Comparison of ENCODE assay signal across 1 cellular context in genomic region chr9:136095495-136096058, GRCh38.
TF ChIP-seq lines count a peak whose summit lies in the region.

No MANE protein-coding gene starts in this region.

TF ChIP-seq in HEK293, 187 proteins besides CTCF, POLR2A, EP300 and RAD21 (continued from another document and continues in another):
- no peak for TF ChIP-seq TSHZ1 (tag by site-specific recombination; IDR thresholded peaks at IDR 0.05; ENCODE audit: borderline replicate concordance)
- TF ChIP-seq ZNF169 (tag by site-specific recombination; IDR thresholded peaks at IDR 0.05) = no peak
- no peak for TF ChIP-seq YY2 (tag by site-specific recombination; IDR thresholded peaks at IDR 0.05)
- no peak for TF ChIP-seq TCF7L2 (IDR thresholded peaks at IDR 0.05; ENCODE audit: borderline replicate concordance, low read depth, low read length)
- TF ChIP-seq KLF17 (tag by site-specific recombination; IDR thresholded peaks at IDR 0.05) = 0 out of 2 replicates have a peak, but pooled peaks have one; percentile 13
- no peak for TF ChIP-seq ZNF580 (tag by site-specific recombination; IDR thresholded peaks at IDR 0.05)
- TF ChIP-seq ZNF549 (tag by site-specific recombination; IDR thresholded peaks at IDR 0.05) = no peak
- TF ChIP-seq ZNF473 (tag by site-specific recombination; IDR thresholded peaks at IDR 0.05) = no peak
- no peak for TF ChIP-seq ZNF274 (IDR thresholded peaks at IDR 0.05; ENCODE audit: low read length)
- TF ChIP-seq ZNF274 (tag by site-specific recombination; IDR thresholded peaks at IDR 0.05; ENCODE audit: borderline replicate concordance) = no peak
- no peak for TF ChIP-seq KLF8 (tag by site-specific recombination; IDR thresholded peaks at IDR 0.05)
- TF ChIP-seq ZBTB26 (tag by site-specific recombination; optimal IDR thresholded peaks at IDR 0.05) = peak; percentile 75
- TF ChIP-seq MZF1 (tag by site-specific recombination; IDR thresholded peaks at IDR 0.05; ENCODE audit: borderline replicate concordance) = no peak
- TF ChIP-seq REST (tag by site-specific recombination; IDR thresholded peaks at IDR 0.05) = no peak
- no peak for TF ChIP-seq ZNF548 (tag by site-specific recombination; IDR thresholded peaks at IDR 0.05)
- no peak for TF ChIP-seq AEBP2 (tag by site-specific recombination; IDR thresholded peaks at IDR 0.05; ENCODE audit: borderline replicate concordance)
- peak; percentile 44; the same call in 1 of the 2 replicates for TF ChIP-seq ZBTB6 (tag by site-specific recombination; IDR thresholded peaks at IDR 0.05)
- no peak for TF ChIP-seq ZBTB1 (tag by site-specific recombination; IDR thresholded peaks at IDR 0.05)
- TF ChIP-seq ZNF221 (tag by site-specific recombination; IDR thresholded peaks at IDR 0.05; ENCODE audit: borderline replicate concordance) = no peak
- TF ChIP-seq ZNF121 (tag by site-specific recombination; IDR thresholded peaks at IDR 0.05) = no peak
- TF ChIP-seq KLF9 (tag by site-specific recombination; IDR thresholded peaks at IDR 0.05; ENCODE audit: low read depth) = no peak
- TF ChIP-seq ZNF157 (tag by site-specific recombination; IDR thresholded peaks at IDR 0.05) = no peak
- TF ChIP-seq ZNF335 (tag by site-specific recombination; conservative IDR thresholded peaks at IDR 0.05) = peak; percentile 62
- no peak for TF ChIP-seq ZNF266 (tag by site-specific recombination; IDR thresholded peaks at IDR 0.05; ENCODE audit: low read depth)
- no peak for TF ChIP-seq ZNF639 (tag by site-specific recombination; IDR thresholded peaks at IDR 0.05)
- TF ChIP-seq ZNF830 (tag by site-specific recombination; IDR thresholded peaks at IDR 0.05; ENCODE audit: low read depth) = no peak
- TF ChIP-seq ZNF510 (tag by site-specific recombination; IDR thresholded peaks at IDR 0.05; ENCODE audit: insufficient replicate concordance) = no peak
- no peak for TF ChIP-seq ZNF558 (tag by site-specific recombination; IDR thresholded peaks at IDR 0.05)
- TF ChIP-seq ZNF24 (tag by site-specific recombination; IDR thresholded peaks at IDR 0.05) = no peak
- no peak for TF ChIP-seq ZNF488 (tag by site-specific recombination; IDR thresholded peaks at IDR 0.05)
- TF ChIP-seq HIC1 (tag by site-specific recombination; IDR thresholded peaks at IDR 0.05) = no peak
- 0 out of 2 replicates have a peak, but pooled peaks have one; percentile 15 for TF ChIP-seq SP2 (tag by site-specific recombination; IDR thresholded peaks at IDR 0.05)
- TF ChIP-seq ZNF398 (tag by site-specific recombination; IDR thresholded peaks at IDR 0.05) = no peak
- peak; percentile 76 for TF ChIP-seq ZNF423 (tag by site-specific recombination; IDR thresholded peaks at IDR 0.05)
- TF ChIP-seq ZBTB49 (tag by site-specific recombination; IDR thresholded peaks at IDR 0.05; ENCODE audit: low read depth) = no peak
- TF ChIP-seq HOXA7 (CRISPR knock-in tag; IDR thresholded peaks at IDR 0.05; ENCODE audit: borderline replicate concordance) = no peak
- TF ChIP-seq SP3 (tag by site-specific recombination; IDR thresholded peaks at IDR 0.05) = no peak
